Comparison of ENCODE assay signal across 26 cellular contexts in genomic region chr14:51806026-51806590, GRCh38. TPM values are rescaled to one million over a fixed set of nuclear protein-coding genes. Genes with fewer than 3 reads are reported as not detected.
DNase-seq lines count a peak whose midpoint lies in the region; FAIRE-seq and TF ChIP-seq lines count a peak whose summit lies in the region.
"Had no signal": no experiment of that assay in that cellular context is flagged by ENCODE, and none has a peak within 500 bp of the region (broad histone marks: within the 10 kb centered on the region; RNA-seq: fewer than 3 reads in every experiment).

No MANE protein-coding gene starts in this region.

- H3K4me3 ChIP-seq in BE2C (ENCODE audit: low read depth, low read length), result no peak overlapping the region
- no peak overlapping the region for H3K4me3 ChIP-seq in H1 (ENCODE audit: extremely low read depth in 1 of 4, insufficient read depth in 2 of 4, low read depth in 3 of 4, low read length in 4 of 4)
- no peak overlapping the region for H3K4me3 ChIP-seq in HAP-1
- H3K4me3 ChIP-seq: MG63 had no signal

- H4K91ac ChIP-seq in H1 (replicated peaks; ENCODE audit: insufficient read length, low read length), result no peak overlapping the region

- H4K5ac ChIP-seq in H1 (ENCODE audit: insufficient read length, low read depth, low read length), result no peak overlapping the region

- CTCF ChIA-PET in H1 (lab: Charles Lee; ENCODE audit: partially characterized antibody) (interaction anchor here (0.9 to 4.4 kb wide), 6 partner anchors 17 to 190 kb away, joined by 3 to 33 read pairs (median 4); no protein-coding TSS in a partner anchor), MCF 10A (lab: Yijun Ruan, JAX) (interaction anchor here (0.6 to 1.4 kb wide), 4 partner anchors 75 to 178 kb away, joined by 3 to 4 read pairs (median 3); no protein-coding TSS in a partner anchor)

- H4K20me1 ChIP-seq in H1 (replicated peaks in 1 of 2; ENCODE audit: control insufficient read depth in 1 of 2, insufficient read depth in 2 of 2, low read length in 2 of 2), result no peaks in the 10 kb centered on the region

- no peak overlapping the region for H3K27ac ChIP-seq in H1 (ENCODE audit: low read depth, low read length)

- no peaks in the 10 kb centered on the region for H3K79me1 ChIP-seq in H1 (ENCODE audit: low read depth, low read length)

- no peak overlapping the region for H2BK20ac ChIP-seq in H1 (ENCODE audit: low read length)

- DNase-seq in BE2C (peak; percentile 61), NCI-H82 (lab: John Stamatoyannopoulos, UW) (peak; percentile 78), H1 (ENCODE audit: low read depth in 1 of 2, low spot score in 2 of 2) (no peak), mesothelial cell of epicardium (ENCODE audit: low spot score in 2 of 2, unreplicated experiment in 2 of 2) (no peak), HAP-1 (ENCODE audit: low spot score in 2 of 2) (no peak), MCF 10A (ENCODE audit: unreplicated experiment) (no peak)
- DNase-seq in activated T-cell treated with anti-CD3 and anti-CD28 coated beads, Interleukin-2, amount 50 U/mL, for 1 hour, result no peak
- DNase-seq: CD4-positive, CD25-positive, alpha-beta regulatory T cell; COR-L47; DMS153; GDM1; H9; Karpas-422; MG63; NCI-H1092; NCI-H146; NCI-H2029 treated with DMSO at 0.1 percent for 48 hours; NCI-H2171 treated with DMSO at 0.1 percent for 48 hours; NCI-H446; NCI-H748 treated with DMSO at 0.1 percent for 48 hours; OCI-M1; RPMI8226; SIG-M5 had no signal

- H2BK5ac ChIP-seq in H1 (ENCODE audit: low read depth, low read length), result no peak overlapping the region

- BruUV-seq in MCF 10A (replicated peaks; lab: Mats Ljungman, UMichigan), result no TSS peak

- H3K23me2 ChIP-seq in H1 (ENCODE audit: low read depth, low read length), result no peaks in the 10 kb centered on the region

- no peak overlapping the region for H3K18ac ChIP-seq in H1 (ENCODE audit: extremely low read depth, low read length)

- peak overlapping the region; percentile 15 for H3K27ac Mint-ChIP-seq in mesothelial cell of epicardium
- no peak overlapping the region for H3K27ac Mint-ChIP-seq in MCF 10A (ENCODE audit: low read depth, unreplicated experiment)
- H3K27ac Mint-ChIP-seq: B cell, IgD-negative memory B cell had no signal

- H3K23ac ChIP-seq in H1 (ENCODE audit: insufficient read length), result no peak overlapping the region

- WGBS in H1 (ENCODE audit: extremely low coverage in 1 of 2, insufficient coverage in 1 of 2, insufficient read length in 1 of 2, insufficient replicate concordance in 2 of 2, low coverage in 1 of 2, low lambda C conversion rate in 2 of 2, missing lambda C conversion rate in 1 of 2), 2 experiments, result 81% methylated on average over 3 of the region's 3 CpGs; no CpG with 5 or more reads in 1 of the 2 experiments

- no peak overlapping the region for H3K4me2 ChIP-seq in H1 (ENCODE audit: insufficient read depth in 1 of 2, low read depth in 2 of 2, low read length in 2 of 2)

- H3K36me3 ChIP-seq in BE2C (no peaks in the 10 kb centered on the region), H1 (ENCODE audit: control insufficient read depth in 2 of 4, insufficient read depth in 4 of 4, low read length in 3 of 4) (no peaks in the 10 kb centered on the region), HAP-1 (replicated peaks) (no peaks in the 10 kb centered on the region)
- H3K36me3 ChIP-seq: MG63 had no signal

- TF ChIP-seq CTCF in BE2C (IDR thresholded peaks at IDR 0.05; ENCODE audit: low read depth, low read length) (no peak), H1 (IDR thresholded peaks at IDR 0.05; ENCODE audit: control extremely low read depth in 1 of 3, insufficient read depth in 1 of 3, low read depth in 1 of 3, low read length in 3 of 3) (no peak), mesothelial cell of epicardium (IDR thresholded peaks at IDR 0.05; ENCODE audit: unreplicated experiment) (no peak), MCF 10A (IDR thresholded peaks at IDR 0.05; ENCODE audit: unreplicated experiment) (no peak)

- in situ Hi-C loops in HAP-1 (cut with MboI; ENCODE audit: low sequenced_read_pairs), result loop anchor here (25.0 kb wide), 1 partner anchor 331 kb away; no protein-coding TSS in a partner anchor

- H3K4me1 ChIP-seq in BE2C (peaks cover 17% of the 10 kb centered on the region), H1 (replicated peaks in 1 of 4; ENCODE audit: control insufficient read depth in 3 of 4, insufficient read depth in 4 of 4, low read length in 3 of 4) (no peaks in the 10 kb centered on the region), HAP-1 (no peaks in the 10 kb centered on the region)

- H3K27me3 Mint-ChIP-seq in mesothelial cell of epicardium (ENCODE audit: low read depth) (no peaks in the 10 kb centered on the region), MCF 10A (ENCODE audit: insufficient read depth, unreplicated experiment) (peaks cover 12% of the 10 kb centered on the region)

- no peak overlapping the region for H2BK12ac ChIP-seq in H1 (ENCODE audit: low read depth, low read length)

- no peak for FAIRE-seq in H1 (lab: Jason Lieb, UNC)
- FAIRE-seq: HTR-8/SVneo had no signal

- H2BK120ac ChIP-seq in H1 (replicated peaks; ENCODE audit: low read depth, low read length), result no peak overlapping the region

- no peak overlapping the region for H3K4me3 Mint-ChIP-seq in mesothelial cell of epicardium
- no peak overlapping the region for H3K4me3 Mint-ChIP-seq in MCF 10A (ENCODE audit: unreplicated experiment)
- H3K4me3 Mint-ChIP-seq: B cell; CD4-positive, CD25-positive, alpha-beta regulatory T cell; H9; IgD-negative memory B cell had no signal

- POLR2A ChIA-PET in H1 (lab: Charles Lee; ENCODE audit: partially characterized antibody), result no interaction called here
- POLR2A ChIA-PET in MCF 10A (lab: Yijun Ruan, JAX), result no interaction called here

- no peak overlapping the region for H2AK5ac ChIP-seq in H1 (ENCODE audit: low read depth, low read length)

- H3K4me1 Mint-ChIP-seq in mesothelial cell of epicardium, result peaks cover 22% of the 10 kb centered on the region
- no peaks in the 10 kb centered on the region for H3K4me1 Mint-ChIP-seq in MCF 10A (ENCODE audit: insufficient read depth, unreplicated experiment)
- H3K4me1 Mint-ChIP-seq: B cell; CD4-positive, CD25-positive, alpha-beta regulatory T cell; H9; IgD-negative memory B cell had no signal

- TF ChIP-seq EP300 in H1 (IDR thresholded peaks at IDR 0.05; ENCODE audit: borderline replicate concordance in 1 of 2, low read depth in 2 of 2, low read length in 2 of 2), result no peak

- H2AFZ ChIP-seq in H1 (ENCODE audit: low read length), result 0 out of 2 replicates have a peak overlapping the region, but pooled peaks have one; percentile 40

- no peaks in the 10 kb centered on the region for H3K27me3 ChIP-seq in BE2C
- H3K27me3 ChIP-seq in H1 (replicated peaks in 1 of 4; ENCODE audit: control insufficient read depth in 3 of 4, extremely low read depth in 1 of 4, insufficient read depth in 3 of 4, low read length in 3 of 4), result no peaks in the 10 kb centered on the region
- 0 out of 2 replicates have a peak, but pooled peaks cover 4% of the 10 kb centered on the region for H3K27me3 ChIP-seq in HAP-1 (ENCODE audit: low read depth)
- H3K27me3 ChIP-seq: MG63 had no signal

- H3K4ac ChIP-seq in H1 (replicated peaks; ENCODE audit: insufficient read length, low read depth, low read length), result no peak overlapping the region

- no peak overlapping the region for H4K8ac ChIP-seq in H1 (ENCODE audit: extremely low read depth, insufficient read depth, low read length)

- no peak overlapping the region for H2BK15ac ChIP-seq in H1 (ENCODE audit: low read length)

- H3K56ac ChIP-seq in H1 (replicated peaks; ENCODE audit: insufficient read length, low read depth, low read length), result no peak overlapping the region

- no peak for TF ChIP-seq POLR2A in H1 (IDR thresholded peaks at IDR 0.05; ENCODE audit: control extremely low read depth in 1 of 2, low read depth in 2 of 2, low read length in 2 of 2)

- no peak overlapping the region for H3K14ac ChIP-seq in H1 (ENCODE audit: insufficient read length)

- peaks cover 13% of the 10 kb centered on the region for H3K9me3 Mint-ChIP-seq in mesothelial cell of epicardium
- peaks cover 10% of the 10 kb centered on the region for H3K9me3 Mint-ChIP-seq in MCF 10A (ENCODE audit: unreplicated experiment)

- H3K79me2 ChIP-seq in H1 (ENCODE audit: control insufficient read depth in 1 of 2, insufficient read depth in 2 of 2, low read length in 2 of 2), result no peaks in the 10 kb centered on the region

- intact Hi-C loops in MCF 10A (cut with micrococcal nuclease), result no loop called here

- H3K36me3 Mint-ChIP-seq in mesothelial cell of epicardium (no peaks in the 10 kb centered on the region), MCF 10A (ENCODE audit: insufficient read depth, unreplicated experiment) (no peaks in the 10 kb centered on the region)

- no peak for TF ChIP-seq RAD21 in H1 (IDR thresholded peaks at IDR 0.05 in 1 of 2, conservative IDR thresholded peaks at IDR 0.05 in 1 of 2; ENCODE audit: low read depth in 2 of 2, low read length in 2 of 2)

- no peak overlapping the region for H3K9ac ChIP-seq in H1 (replicated peaks in 1 of 4; ENCODE audit: extremely low read depth in 1 of 4, low read depth in 3 of 4, low read length in 3 of 4)

- H3K9me3 ChIP-seq in BE2C (no peaks in the 10 kb centered on the region), H1 (ENCODE audit: insufficient read depth in 2 of 2, low read depth in 1 of 2, low read length in 1 of 2) (peaks cover 3 to 5% of the 10 kb centered on the region in 2 experiments; a peak in 2 of 4 replicates), HAP-1 (0 out of 2 replicates have a peak, but pooled peaks cover 2% of the 10 kb centered on the region)
- H3K9me3 ChIP-seq: MG63 had no signal

TF ChIP-seq in H1, 55 proteins besides CTCF, POLR2A, EP300 and RAD21 (continues in another document):
- TF ChIP-seq ASH2L (IDR thresholded peaks at IDR 0.05; ENCODE audit: low read length), result no peak
- no peak for TF ChIP-seq SP4 (IDR thresholded peaks at IDR 0.05; ENCODE audit: low read length)
- no peak for TF ChIP-seq KDM5A (IDR thresholded peaks at IDR 0.05; ENCODE audit: low read length)
- no peak for TF ChIP-seq SUZ12 (IDR thresholded peaks at IDR 0.05; ENCODE audit: low read length)
- TF ChIP-seq BACH1 (IDR thresholded peaks at IDR 0.05; ENCODE audit: low read length), result no peak
- TF ChIP-seq SIX5 (IDR thresholded peaks at IDR 0.05; ENCODE audit: low read depth, low read length), result no peak
- no peak for TF ChIP-seq TBP (IDR thresholded peaks at IDR 0.05; ENCODE audit: low read depth, low read length)

RNA-seq across cellular contexts. Expression of gene GNG2, which starts 54.3 kb away (rescaled TPM):
- polyA plus RNA-seq in BE2C (2012; ENCODE audit: insufficient read depth, insufficient read length, low read depth), result 50.1 TPM
- total RNA-seq in H1 (2021; fragmentation: NEBNext Ultra II Directional; extraction: Animal tissue kit (Norgen Biotek cat#: 25700)), result 17.9 and 18.5 TPM in 2 replicates
- polyA plus RNA-seq in H1 (2011; rRNA removed), result 5.5 and 8.2 TPM in 2 replicates
- polyA plus RNA-seq in H1 (2011; cell fraction: cytosol; rRNA removed), result 8.5 TPM
- 5.6 TPM for polyA plus RNA-seq in H1 (2011; cell fraction: nucleus; rRNA removed)
- 8.2 to 18.2 TPM (median 10.6 TPM) in 4 replicates for polyA plus RNA-seq in H1 (2012, experiment 1 of 2)
- 2.6 TPM for polyA plus RNA-seq in H1 (2012, experiment 2 of 2)
- polyA plus RNA-seq in H1 (2013, experiment 1 of 2), result 11.2 TPM
- polyA plus RNA-seq in H1 (2013, experiment 2 of 2), result 10.7 TPM
- polyA minus RNA-seq in H1 (2011; rRNA and poly(A)+ RNA removed), result 9.3 and 15.9 TPM in 2 replicates
- 6.2 TPM for polyA minus RNA-seq in H1 (2011; cell fraction: cytosol; rRNA and poly(A)+ RNA removed)
- polyA minus RNA-seq in H1 (2011; cell fraction: nucleus; rRNA and poly(A)+ RNA removed), result 14.6 TPM
- total RNA-seq in mesothelial cell of epicardium, result 47.2 to 56.2 TPM (median 52.4 TPM) in 3 replicates
- total RNA-seq in MCF 10A (2022), result 0.28 and 0.64 TPM in 2 replicates

Comparison
In these comparisons a context has a peak if more than half of its experiments do, and no peak if none do; other contexts are left out.
1. DNase-seq: peak in BE2C (single experiment) and NCI-H82 (single experiment); none in H1 (0 of 2), mesothelial cell of epicardium (0 of 2), HAP-1 (0 of 2), activated T-cell treated with anti-CD3 and anti-CD28 coated beads, Interleukin-2, amount 50 U/mL, for 1 hour (single experiment) and MCF 10A (single experiment).
2. RNA of gene GNG2, which starts 54.3 kb away (total RNA-seq): 47.2 to 56.2 TPM in mesothelial cell of epicardium and 17.9 to 18.5 TPM in H1; 0.28 to 0.64 TPM in MCF 10A; every median in the first group is over 10 times any median in the second.